ENCODE assay signal across 9 cellular contexts in genomic region chr7:108114117-108114841, GRCh38. TPM values are rescaled to one million over a fixed set of nuclear protein-coding genes. Genes with fewer than 3 reads are reported as not detected.
DNase-seq lines count a peak whose midpoint lies in the region; ATAC-seq, FAIRE-seq and TF ChIP-seq lines count a peak whose summit lies in the region.
"Had no signal": no experiment of that assay in that cellular context is flagged by ENCODE, and none has a peak within 500 bp of the region (broad histone marks: within the 10 kb centered on the region; RNA-seq: fewer than 3 reads in every experiment).

No MANE protein-coding gene starts in this region.

- H3K9me2 ChIP-seq in SK-N-SH: no peaks in the 10 kb centered on the region

- peak; percentile 36 for DNase-seq in BE2C
- no peak for DNase-seq in GM18507 (ENCODE audit: extremely low spot score, insufficient read length, low read depth)
- no peak for DNase-seq in SK-N-SH
- DNase-seq in kidney: no peak
- DNase-seq in stimulated activated naive CD4-positive, alpha-beta T cell (lab: John Stamatoyannopoulos, UW): no peak
- no peak for DNase-seq in aorta
- DNase-seq in GOT3 (lab: John Stamatoyannopoulos, UW): no peak

- H3K27me3 ChIP-seq in BE2C (no peaks in the 10 kb centered on the region), SK-N-SH (ENCODE audit: insufficient read depth) (no peaks in the 10 kb centered on the region), aorta (ENCODE audit: control insufficient read depth in 1 of 2, insufficient read depth in 2 of 2, low read length in 1 of 2) (peaks cover 0 to 2% of the 10 kb centered on the region in 2 donors)

- intact Hi-C loops in kidney (cut with DNase I) (no loop called here), aorta (cut with DNase I) (no loop called here)

- TF ChIP-seq EP300 in SK-N-SH (IDR thresholded peaks at IDR 0.05; ENCODE audit: borderline replicate concordance in 1 of 2, low read depth in 1 of 2, low read length in 1 of 2): no peak

- no peaks in the 10 kb centered on the region for H3K9me3 ChIP-seq in BE2C
- no peaks in the 10 kb centered on the region for H3K9me3 ChIP-seq in SK-N-SH
- no peaks in the 10 kb centered on the region for H3K9me3 ChIP-seq in kidney (ENCODE audit: control insufficient read depth in 1 of 2, low read length in 2 of 2)
- no peaks in the 10 kb centered on the region for H3K9me3 ChIP-seq in aorta (ENCODE audit: control insufficient read depth, low read length)

- no peak overlapping the region for H3K4me2 ChIP-seq in SK-N-SH

- H3K9ac ChIP-seq in SK-N-SH (no peak overlapping the region), kidney (ENCODE audit: low read length in 2 of 2) (no peak overlapping the region)

- H3K27ac ChIP-seq in SK-N-SH (ENCODE audit: low read depth in 2 of 2, low read length in 1 of 2) (no peak overlapping the region), kidney (ENCODE audit: low read depth in 2 of 2, low read length in 2 of 2) (no peak overlapping the region), aorta (ENCODE audit: low read depth in 1 of 2, low read length in 2 of 2) (no peak overlapping the region)

- H4K20me1 ChIP-seq in SK-N-SH (ENCODE audit: insufficient read depth): no peaks in the 10 kb centered on the region

- TF ChIP-seq CTCF in BE2C (IDR thresholded peaks at IDR 0.05; ENCODE audit: low read depth, low read length) (peak; percentile 85), SK-N-SH (IDR thresholded peaks at IDR 0.05) (peak; percentile 57), kidney (IDR thresholded peaks at IDR 0.05; ENCODE audit: borderline replicate concordance, extremely low read depth, insufficient read depth) (peak; percentile 70)

- no peaks in the 10 kb centered on the region for H3K79me2 ChIP-seq in SK-N-SH (ENCODE audit: insufficient read depth)

- H3K4me1 ChIP-seq in BE2C (peaks cover 2% of the 10 kb centered on the region; the same call in 1 of the 2 replicates), SK-N-SH (ENCODE audit: control insufficient read depth in 1 of 2, insufficient read depth in 2 of 2, low read depth in 1 of 2, low read length in 1 of 2) (peaks cover 0 to under 1% of the 10 kb centered on the region in 2 experiments; a peak in 1 of 4 replicates), kidney (ENCODE audit: control insufficient read depth in 1 of 2, insufficient read depth in 1 of 2, low read depth in 1 of 2, low read length in 2 of 2) (peaks cover 3 to 4% of the 10 kb centered on the region in 2 donors), aorta (ENCODE audit: control insufficient read depth in 1 of 2, insufficient read depth in 2 of 2, low read length in 2 of 2) (no peaks in the 10 kb centered on the region)

- POLR2A ChIA-PET in SK-N-SH (lab: Yijun Ruan, JAX): interaction anchor here (0.6 kb wide), 1 partner anchor 1333 kb away, joined by 3 read pairs; no protein-coding TSS in a partner anchor

- peak; percentile 57 for ATAC-seq in HG03095 (IDR thresholded peaks at IDR 0.05; ENCODE audit: unreplicated experiment)
- no peak for ATAC-seq in aorta (ENCODE audit: low FRiP score)

- H3K36me3 ChIP-seq in BE2C (no peaks in the 10 kb centered on the region), SK-N-SH (replicated peaks in 1 of 2; ENCODE audit: control insufficient read depth in 1 of 2, insufficient read depth in 2 of 2, low read length in 1 of 2) (no peaks in the 10 kb centered on the region), kidney (ENCODE audit: control insufficient read depth in 1 of 2, insufficient read depth in 2 of 2, low read length in 2 of 2) (no peaks in the 10 kb centered on the region), aorta (ENCODE audit: control insufficient read depth in 1 of 2, insufficient read depth in 2 of 2, low read length in 1 of 2) (peaks cover 0 to 3% of the 10 kb centered on the region in 2 donors)

- peak; percentile 65 for FAIRE-seq in GM18507 (lab: Jason Lieb, UNC)
- no peak for FAIRE-seq in kidney (lab: Jason Lieb, UNC)

- 85% methylated on average over 6 of the region's 6 CpGs for WGBS in SK-N-SH (ENCODE audit: low lambda C conversion rate)
- WGBS in aorta, 2 donors: 93 to 95% methylated on average over 6 of the region's 6 CpGs

- no peaks in the 10 kb centered on the region for H3F3A ChIP-seq in SK-N-SH (replicated peaks; ENCODE audit: insufficient read depth)

- peak; percentile 56 for TF ChIP-seq RAD21 in SK-N-SH (IDR thresholded peaks at IDR 0.05; ENCODE audit: low read length)

- H2AFZ ChIP-seq in SK-N-SH (ENCODE audit: low read depth): no peak overlapping the region

- CTCF ChIA-PET in SK-N-SH (lab: Yijun Ruan, JAX): interaction anchor here (1.0 to 2.7 kb wide), 9 partner anchors 8 to 383 kb away, joined by 3 to 37 read pairs (median 5); no protein-coding TSS in a partner anchor

- H3K4me3 ChIP-seq in BE2C (ENCODE audit: low read depth, low read length) (no peak overlapping the region), SK-N-SH (ENCODE audit: low read depth in 2 of 2, low read length in 1 of 2) (no peak overlapping the region; a peak in 1 of 4 replicates), kidney (ENCODE audit: low read length in 2 of 2) (no peak overlapping the region), aorta (ENCODE audit: low read length in 2 of 2) (no peak overlapping the region)

TF ChIP-seq in SK-N-SH, 30 proteins besides CTCF, POLR2A, EP300 and RAD21:
- 0 out of 2 replicates have a peak, but pooled peaks have one; percentile 23 for TF ChIP-seq SMC3 (IDR thresholded peaks at IDR 0.05; ENCODE audit: low read depth, low read length)
- TF ChIP-seq TCF12 (IDR thresholded peaks at IDR 0.05): no peak
- TF ChIP-seq PBX3 (IDR thresholded peaks at IDR 0.05): no peak
- no peak for TF ChIP-seq SIN3A (IDR thresholded peaks at IDR 0.05; ENCODE audit: borderline replicate concordance, low read depth, low read length)

RNA-seq across cellular contexts. Expression of gene LAMB4, which starts 15.9 kb away (rescaled TPM):
- 0.80 TPM for polyA plus RNA-seq in BE2C (2012; ENCODE audit: insufficient read depth, insufficient read length, low read depth)
- 0.24 and 0.36 TPM in 2 replicates for polyA plus RNA-seq in SK-N-SH (2012; rRNA removed)
- 0.26 and 0.35 TPM in 2 replicates for polyA plus RNA-seq in SK-N-SH (2012; cell fraction: cytosol; rRNA removed)
- polyA plus RNA-seq in SK-N-SH (2012; cell fraction: nucleus; rRNA removed): 0.21 and 0.30 TPM in 2 replicates
- total RNA-seq in kidney: 1.2 TPM
- 5.4 TPM for polyA plus RNA-seq in kidney (ENCODE audit: insufficient read depth, low read depth, low replicate concordance)
- under 1 TPM in 1 of 2 donors, not detected in 1; 0.24 TPM for total RNA-seq in aorta
- polyA plus RNA-seq in aorta: not detected
- total RNA-seq: LHCN-M2 had no signal
